In the genomic region with DNA sequence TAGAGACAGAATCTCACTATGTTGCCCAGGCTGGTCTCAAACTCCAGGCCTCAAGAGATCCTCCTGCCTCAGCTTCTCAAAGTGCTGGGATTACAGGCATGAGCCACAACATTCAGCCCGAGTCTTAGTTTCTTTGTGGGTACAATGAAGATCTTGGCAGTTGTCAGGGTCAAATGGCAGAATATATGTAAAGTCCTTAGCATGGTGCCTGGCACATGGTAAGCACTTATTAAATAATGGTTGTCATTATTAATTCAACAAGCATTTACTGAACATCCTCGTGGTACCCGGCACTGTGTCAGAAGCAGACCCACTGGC, we compare ENCODE assay signal across 29 cellular contexts. TPM values are rescaled to one million over a fixed set of nuclear protein-coding genes. Genes with fewer than 3 reads are reported as not detected.
"Had no signal": no experiment of that assay in that cellular context is flagged by ENCODE, and none has a peak within 500 bp of the region (broad histone marks: within the 10 kb centered on the region; RNA-seq: fewer than 3 reads in every experiment).

No MANE protein-coding gene starts in this region.

- H3K4me3 ChIP-seq: ascending aorta, cardiac muscle cell, colonic mucosa, dorsolateral prefrontal cortex, esophagus squamous epithelium, gastroesophageal sphincter, heart left ventricle had no signal

- H3K9me3 Mint-ChIP-seq: activated CD4-positive, alpha-beta memory T cell treated with anti-CD3 and anti-CD28 coated beads, Interleukin-2, amount 10 ng/mL, durations not matched to agents 7 days and 5 days; activated CD4-positive, alpha-beta T cell treated with anti-CD3 and anti-CD28 coated beads, Interleukin-2, amount 10 ng/mL, durations not matched to agents 7 days and 5 days; activated naive CD4-positive, alpha-beta T cell treated with anti-CD3 and anti-CD28 coated beads, Interleukin-2, amount 10 ng/mL, durations not matched to agents 7 days and 5 days; activated naive CD4-positive, alpha-beta T cell treated with anti-CD3 and anti-CD28 coated beads, Interleukin-2, amount 50 U/mL, for 72 hours; activated naive CD8-positive, alpha-beta T cell treated with anti-CD3 and anti-CD28 coated beads, Interleukin-2, amount 10 ng/mL, durations not matched to agents 7 days and 5 days; activated T-cell treated with anti-CD3 and anti-CD28 coated beads, Interleukin-2, amount 50 U/mL, for 24 hours; activated T-cell treated with anti-CD3 and anti-CD28 coated beads, Interleukin-2, amount 50 U/mL, for 72 hours had no signal

- H3K4me1 ChIP-seq: ascending aorta, colonic mucosa, gastroesophageal sphincter, heart left ventricle had no signal

- H3K4me3 Mint-ChIP-seq: activated CD4-positive, alpha-beta memory T cell treated with anti-CD3 and anti-CD28 coated beads, Interleukin-2, amount 10 ng/mL, durations not matched to agents 7 days and 5 days; activated CD4-positive, alpha-beta T cell treated with anti-CD3 and anti-CD28 coated beads, Interleukin-2, amount 10 ng/mL, durations not matched to agents 7 days and 5 days; activated naive CD4-positive, alpha-beta T cell treated with anti-CD3 and anti-CD28 coated beads, Interleukin-2, amount 10 ng/mL, durations not matched to agents 7 days and 5 days; activated naive CD8-positive, alpha-beta T cell treated with anti-CD3 and anti-CD28 coated beads, Interleukin-2, amount 10 ng/mL, durations not matched to agents 7 days and 5 days; activated T-cell treated with anti-CD3 and anti-CD28 coated beads, Interleukin-2, amount 50 U/mL, for 24 hours; activated T-cell treated with anti-CD3 and anti-CD28 coated beads, Interleukin-2, amount 50 U/mL, for 72 hours; endodermal cell; WTC11 had no signal

- H3K9me3 ChIP-seq: ascending aorta, colonic mucosa, esophagus squamous epithelium, gastroesophageal sphincter, heart left ventricle had no signal

- H3K4me1 Mint-ChIP-seq: activated CD4-positive, alpha-beta memory T cell treated with anti-CD3 and anti-CD28 coated beads, Interleukin-2, amount 10 ng/mL, durations not matched to agents 7 days and 5 days; activated CD4-positive, alpha-beta T cell treated with anti-CD3 and anti-CD28 coated beads, Interleukin-2, amount 10 ng/mL, durations not matched to agents 7 days and 5 days; activated naive CD4-positive, alpha-beta T cell treated with anti-CD3 and anti-CD28 coated beads, Interleukin-2, amount 10 ng/mL, durations not matched to agents 7 days and 5 days; activated naive CD8-positive, alpha-beta T cell treated with anti-CD3 and anti-CD28 coated beads, Interleukin-2, amount 10 ng/mL, durations not matched to agents 7 days and 5 days had no signal

- H3K36me3 Mint-ChIP-seq: activated naive CD4-positive, alpha-beta T cell treated with anti-CD3 and anti-CD28 coated beads, Interleukin-2, amount 10 ng/mL, durations not matched to agents 7 days and 5 days; activated naive CD4-positive, alpha-beta T cell treated with anti-CD3 and anti-CD28 coated beads, Interleukin-2, amount 50 U/mL, for 72 hours; activated naive CD8-positive, alpha-beta T cell treated with anti-CD3 and anti-CD28 coated beads, Interleukin-2, amount 10 ng/mL, durations not matched to agents 7 days and 5 days had no signal

- H3K27ac ChIP-seq: ascending aorta, cardiac muscle cell, colonic mucosa, dorsolateral prefrontal cortex, esophagus squamous epithelium, gastroesophageal sphincter, heart left ventricle had no signal

- DNase-seq: activated CD4-positive, alpha-beta memory T cell treated with anti-CD3 and anti-CD28 coated beads, Interleukin-2, amount 10 ng/mL, durations not matched to agents 7 days and 5 days; activated CD4-positive, alpha-beta T cell treated with anti-CD3 and anti-CD28 coated beads for 1 hour; activated CD4-positive, alpha-beta T cell treated with anti-CD3 and anti-CD28 coated beads for 4 hours; activated CD4-positive, alpha-beta T cell treated with anti-CD3 and anti-CD28 coated beads, Interleukin-2, amount 10 ng/mL, durations not matched to agents 7 days and 5 days; activated CD4-positive, alpha-beta T cell treated with anti-CD3 and anti-CD28 coated beads, Interleukin-2, amount 50 U/mL, for 4 hours; activated CD8-positive, alpha-beta memory T cell treated with anti-CD3 and anti-CD28 coated beads, Interleukin-2, amount 50 U/mL, for 48 hours; activated gamma-delta T cell; activated naive CD4-positive, alpha-beta T cell; activated naive CD4-positive, alpha-beta T cell treated with anti-CD3 and anti-CD28 coated beads, Interleukin-2, amount 10 ng/mL, durations not matched to agents 7 days and 5 days; activated naive CD8-positive, alpha-beta T cell treated with anti-CD3 and anti-CD28 coated beads, Interleukin-2, amount 10 ng/mL, durations not matched to agents 7 days and 5 days; activated T-cell treated with anti-CD3 and anti-CD28 coated beads for 4 hours; activated T-cell treated with anti-CD3 and anti-CD28 coated beads, Interleukin-2, amount 50 U/mL, for 24 hours; activated T-cell treated with anti-CD3 and anti-CD28 coated beads, Interleukin-2, amount 50 U/mL, for 72 hours; central memory CD4-positive, alpha-beta T cell; cerebellar nuclear complex; colonic mucosa; dorsolateral prefrontal cortex; effector memory CD4-positive, alpha-beta T cell; endodermal cell; erythroblast; esophagus squamous epithelium; heart left ventricle; T-helper 2 cell had no signal

- H3K27me3 Mint-ChIP-seq: activated CD4-positive, alpha-beta memory T cell treated with anti-CD3 and anti-CD28 coated beads, Interleukin-2, amount 10 ng/mL, durations not matched to agents 7 days and 5 days; activated CD4-positive, alpha-beta T cell treated with anti-CD3 and anti-CD28 coated beads, Interleukin-2, amount 10 ng/mL, durations not matched to agents 7 days and 5 days; activated naive CD8-positive, alpha-beta T cell treated with anti-CD3 and anti-CD28 coated beads, Interleukin-2, amount 10 ng/mL, durations not matched to agents 7 days and 5 days had no signal

- H3K36me3 ChIP-seq: ascending aorta, cardiac muscle cell, colonic mucosa, esophagus squamous epithelium, gastroesophageal sphincter, heart left ventricle had no signal

- H3K27me3 ChIP-seq: ascending aorta, cardiac muscle cell, colonic mucosa, dorsolateral prefrontal cortex, heart left ventricle had no signal

- H3K27ac Mint-ChIP-seq: activated CD4-positive, alpha-beta memory T cell treated with anti-CD3 and anti-CD28 coated beads, Interleukin-2, amount 10 ng/mL, durations not matched to agents 7 days and 5 days; activated CD4-positive, alpha-beta T cell treated with anti-CD3 and anti-CD28 coated beads, Interleukin-2, amount 10 ng/mL, durations not matched to agents 7 days and 5 days; activated naive CD4-positive, alpha-beta T cell treated with anti-CD3 and anti-CD28 coated beads, Interleukin-2, amount 10 ng/mL, durations not matched to agents 7 days and 5 days; activated naive CD8-positive, alpha-beta T cell treated with anti-CD3 and anti-CD28 coated beads, Interleukin-2, amount 10 ng/mL, durations not matched to agents 7 days and 5 days; activated T-cell treated with anti-CD3 and anti-CD28 coated beads, Interleukin-2, amount 50 U/mL, for 24 hours; activated T-cell treated with anti-CD3 and anti-CD28 coated beads, Interleukin-2, amount 50 U/mL, for 72 hours; endodermal cell; WTC11 had no signal

- ATAC-seq: activated naive CD4-positive, alpha-beta T cell treated with anti-CD3 and anti-CD28 coated beads, Interleukin-2, amount 50 U/mL, for 72 hours; activated T-cell treated with anti-CD3 and anti-CD28 coated beads, Interleukin-2, amount 50 U/mL, for 72 hours; gastroesophageal sphincter; heart left ventricle; WTC11 had no signal

RNA-seq across cellular contexts. Expression of a gene that starts 53.6 kb away (rescaled TPM):
- total RNA-seq: activated CD4-positive, alpha-beta memory T cell treated with anti-CD3 and anti-CD28 coated beads, Interleukin-2, amount 10 ng/mL, durations not matched to agents 7 days and 5 days; activated CD4-positive, alpha-beta T cell treated with anti-CD3 and anti-CD28 coated beads, Interleukin-2, amount 10 ng/mL, durations not matched to agents 7 days and 5 days; activated naive CD8-positive, alpha-beta T cell treated with anti-CD3 and anti-CD28 coated beads, Interleukin-2, amount 10 ng/mL, durations not matched to agents 7 days and 5 days; T-helper 1 cell treated with Interleukin-12 subunit alpha and Interleukin-12 subunit beta and Interleukin-4 antibody, amounts not matched to agents 30 ng/mL and 1 ng/mL, for 36 hours had no signal
